10 cellular contexts compared by ENCODE assay signal in the genomic region with DNA sequence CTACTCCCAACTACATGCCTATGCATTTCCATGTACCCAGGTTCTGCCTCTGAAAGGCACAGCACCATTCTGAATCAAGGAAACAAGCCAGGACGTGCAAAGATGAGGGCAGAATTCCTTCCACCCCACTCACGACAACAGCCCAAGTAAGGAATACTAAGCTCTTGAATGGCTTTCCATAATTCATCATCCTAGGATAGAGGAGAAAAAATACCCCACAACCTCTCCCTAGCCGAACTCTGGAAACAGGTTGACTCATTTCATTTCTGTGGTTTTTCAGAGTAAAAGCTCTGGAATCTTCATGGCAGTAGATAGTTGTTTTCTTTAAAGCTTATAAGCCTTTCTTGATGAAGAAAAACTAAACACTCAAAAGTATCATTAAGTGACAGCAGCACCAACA.
DNase-seq lines count a peak whose midpoint lies in the region; TF ChIP-seq lines count a peak whose summit lies in the region.
"Had no signal": no experiment of that assay in that cellular context is flagged by ENCODE, and none has a peak within 500 bp of the region (broad histone marks: within the 10 kb centered on the region; RNA-seq: fewer than 3 reads in every experiment).

No MANE protein-coding gene starts in this region.

- no peak for TF ChIP-seq CTCF in AG04450 (IDR thresholded peaks at IDR 0.05; ENCODE audit: low read depth, low read length)
- TF ChIP-seq CTCF in prostate gland (IDR thresholded peaks at IDR 0.05) = no peak

- no peaks in the 10 kb centered on the region for H3K27me3 ChIP-seq in AG04450 (ENCODE audit: control insufficient read depth, insufficient read depth, low read length)
- H3K27me3 ChIP-seq in esophagus (ENCODE audit: control insufficient read depth in 1 of 2, insufficient read depth in 2 of 2, low read length in 2 of 2) = no peaks in the 10 kb centered on the region
- H3K27me3 ChIP-seq in prostate gland (replicated peaks; ENCODE audit: insufficient read depth) = no peaks in the 10 kb centered on the region
- H3K27me3 ChIP-seq: BE2C had no signal

- H3K36me3 ChIP-seq in esophagus (ENCODE audit: control insufficient read depth in 2 of 2, insufficient read depth in 2 of 2, low read length in 1 of 2) = no peaks in the 10 kb centered on the region
- no peaks in the 10 kb centered on the region for H3K36me3 ChIP-seq in prostate gland
- H3K36me3 ChIP-seq: BE2C had no signal

- H3K9me3 ChIP-seq in AG04450 (ENCODE audit: control insufficient read depth, insufficient read depth, low read length) (no peaks in the 10 kb centered on the region; the same call in 1 of the 2 replicates), esophagus (ENCODE audit: control insufficient read depth in 2 of 2, insufficient read depth in 1 of 2, low read depth in 1 of 2, low read length in 1 of 2) (no peaks in the 10 kb centered on the region), prostate gland (no peaks in the 10 kb centered on the region)
- H3K9me3 ChIP-seq: BE2C had no signal

- POLR2A ChIA-PET in AG04450 (lab: Yijun Ruan, JAX) = interaction anchor here (0.7 to 2.9 kb wide), 15 partner anchors 11 to 173 kb away, joined by 3 to 19 read pairs (median 6); partner anchors contain the start of gene PDZRN3

- H3K4me1 ChIP-seq in esophagus (ENCODE audit: control insufficient read depth in 2 of 2, insufficient read depth in 2 of 2, low read length in 1 of 2) (no peaks in the 10 kb centered on the region), prostate gland (replicated peaks) (peaks cover 27% of the 10 kb centered on the region)
- H3K4me1 ChIP-seq: BE2C, parathyroid adenoma had no signal

- H3K4me3 ChIP-seq in AG04450 (ENCODE audit: low read depth, low read length) (no peak overlapping the region), esophagus (ENCODE audit: low read depth in 1 of 2, low read length in 2 of 2) (no peak overlapping the region), prostate gland (no peak overlapping the region)

- H3K27ac ChIP-seq in AG04450 (ENCODE audit: low read depth, low read length) (peak overlapping the region; percentile 99), esophagus (ENCODE audit: low read depth in 2 of 2, low read length in 1 of 2) (peak overlapping the region; percentile 51 to 73), prostate gland (peak overlapping the region; percentile 45 to 73)
- H3K27ac ChIP-seq: parathyroid adenoma had no signal

- peak; percentile 81 for DNase-seq in AG04450 (ENCODE audit: low read depth, low spot score)
- peak; percentile 60 for DNase-seq in RPMI7951 (ENCODE audit: low read depth)
- DNase-seq in prostate gland (ENCODE audit: low spot score) = no peak
- DNase-seq in activated CD8-positive, alpha-beta memory T cell treated with anti-CD3 and anti-CD28 coated beads, Interleukin-2, amount 50 U/mL, for 4 hours = no peak
- DNase-seq in DMS153 treated with DMSO at 0.1 percent for 48 hours (lab: John Stamatoyannopoulos, UW; ENCODE audit: unreplicated experiment) = no peak
- DNase-seq in SIG-M5 (lab: John Stamatoyannopoulos, UW) = no peak
- no peak for DNase-seq in GF-D8 (lab: John Stamatoyannopoulos, UW)
- DNase-seq: BE2C had no signal

- intact Hi-C loops in prostate gland (cut with DNase I) = no loop called here

- CTCF ChIA-PET in AG04450 (lab: Charles Lee) = interaction anchor here (1.1 to 2.5 kb wide), 7 partner anchors 9 to 301 kb away, joined by 3 to 23 read pairs (median 5); no protein-coding TSS in a partner anchor

- WGBS in esophagus, 2 donors = 29 to 49% methylated on average over 3 of the region's 3 CpGs
- whole genome bisulfite sequencing in prostate gland = 50% methylated on average over 3 of the region's 3 CpGs

- TF ChIP-seq POLR2A in prostate gland (IDR thresholded peaks at IDR 0.05) = no peak

Comparison
In these comparisons a context has a peak if more than half of its experiments do, and no peak if none do; other contexts are left out.
1. DNase-seq: peak in AG04450 (single experiment) and RPMI7951 (single experiment); none in prostate gland (single experiment), activated CD8-positive, alpha-beta memory T cell treated with anti-CD3 and anti-CD28 coated beads, Interleukin-2, amount 50 U/mL, for 4 hours (single experiment), DMS153 treated with DMSO at 0.1 percent for 48 hours (single experiment), SIG-M5 (single experiment) and GF-D8 (single experiment).
2. Peak in every context shown above with its lines, with median percentiles within 50 percentile points of each other: H3K27ac ChIP-seq.